21 cellular contexts compared by ENCODE assay signal in the genomic region with DNA sequence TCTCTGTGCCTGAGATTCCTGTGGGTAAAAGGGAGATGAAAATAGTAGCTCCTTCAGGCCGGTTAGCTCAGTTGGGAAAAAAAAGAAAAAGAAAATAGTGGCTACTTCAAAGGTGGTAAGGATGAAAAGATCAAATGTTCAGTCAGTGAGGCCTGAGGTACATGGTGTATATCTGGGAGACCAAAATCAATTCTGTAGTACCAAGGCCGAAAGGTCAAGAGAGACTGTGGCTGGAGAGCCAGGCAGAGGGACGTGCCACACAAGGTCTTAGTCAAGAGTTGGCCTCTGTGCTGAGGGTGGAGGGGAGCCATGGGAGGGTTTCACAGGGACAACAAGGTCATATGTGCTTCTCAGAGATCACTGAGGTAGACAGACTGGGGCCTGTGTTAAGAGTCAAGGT. TPM values are rescaled to one million over a fixed set of nuclear protein-coding genes. Genes with fewer than 3 reads are reported as not detected.
DNase-seq lines count a peak whose midpoint lies in the region; ATAC-seq and TF ChIP-seq lines count a peak whose summit lies in the region.
"Had no signal": no experiment of that assay in that cellular context is flagged by ENCODE, and none has a peak within 500 bp of the region (broad histone marks: within the 10 kb centered on the region; RNA-seq: fewer than 3 reads in every experiment).

No MANE protein-coding gene starts in this region.

- no peaks in the 10 kb centered on the region for H3K9me3 Mint-ChIP-seq in T-helper 1 cell treated with Interleukin-12 subunit alpha and Interleukin-12 subunit beta and Interleukin-4 antibody, amounts not matched to agents 30 μg/mL and 1 μg/mL, for 36 hours
- no peaks in the 10 kb centered on the region for H3K9me3 Mint-ChIP-seq in activated T-cell treated with anti-CD3 and anti-CD28 coated beads, Interleukin-2, amount 50 U/mL, for 24 hours
- H3K9me3 Mint-ChIP-seq in CD4-positive, CD25-positive, alpha-beta regulatory T cell: no peaks in the 10 kb centered on the region
- H3K9me3 Mint-ChIP-seq in neural crest cell: no peaks in the 10 kb centered on the region

- no peak overlapping the region for H3K4me3 ChIP-seq in CD4-positive, CD25-positive, alpha-beta regulatory T cell (ENCODE audit: low read depth, low read length)
- H3K4me3 ChIP-seq: GM23248 had no signal

- no peak for TF ChIP-seq CTCF in neural crest cell (conservative IDR thresholded peaks at IDR 0.05)

- ATAC-seq in CD4-positive, CD25-positive, alpha-beta regulatory T cell (ENCODE audit: low read depth in 2 of 2): no peak
- ATAC-seq in GM21526 (IDR thresholded peaks at IDR 0.05; ENCODE audit: low FRiP score, unreplicated experiment): no peak
- ATAC-seq: Panc1 had no signal

- H3K9me3 ChIP-seq in CD4-positive, CD25-positive, alpha-beta regulatory T cell (ENCODE audit: control insufficient read depth in 2 of 2, low read length in 2 of 2): no peaks in the 10 kb centered on the region

- peaks cover 23% of the 10 kb centered on the region for H3K4me1 ChIP-seq in CD4-positive, CD25-positive, alpha-beta regulatory T cell (ENCODE audit: control insufficient read depth, insufficient read depth, low read length, poor library complexity, severe bottlenecking)

- peaks cover 11% of the 10 kb centered on the region for H3K27me3 Mint-ChIP-seq in T-helper 1 cell treated with Interleukin-12 subunit alpha and Interleukin-12 subunit beta and Interleukin-4 antibody, amounts not matched to agents 30 μg/mL and 1 μg/mL, for 36 hours (ENCODE audit: low read depth)
- no peaks in the 10 kb centered on the region for H3K27me3 Mint-ChIP-seq in activated T-cell treated with anti-CD3 and anti-CD28 coated beads, Interleukin-2, amount 50 U/mL, for 24 hours
- H3K27me3 Mint-ChIP-seq in CD4-positive, CD25-positive, alpha-beta regulatory T cell: no peaks in the 10 kb centered on the region
- H3K27me3 Mint-ChIP-seq in neural crest cell (ENCODE audit: low read depth): peaks cover 8% of the 10 kb centered on the region

- no peaks in the 10 kb centered on the region for H3K27me3 ChIP-seq in CD4-positive, CD25-positive, alpha-beta regulatory T cell (ENCODE audit: control insufficient read depth, insufficient read depth, low read length)

- no peak overlapping the region for H3K4me3 Mint-ChIP-seq in T-helper 1 cell treated with Interleukin-12 subunit alpha and Interleukin-12 subunit beta and Interleukin-4 antibody, amounts not matched to agents 30 μg/mL and 1 μg/mL, for 36 hours
- H3K4me3 Mint-ChIP-seq in activated T-cell treated with anti-CD3 and anti-CD28 coated beads, Interleukin-2, amount 50 U/mL, for 24 hours: no peak overlapping the region
- peak overlapping the region in 2 of 4 donors; percentile 19 to 79 for H3K4me3 Mint-ChIP-seq in CD4-positive, CD25-positive, alpha-beta regulatory T cell
- H3K4me3 Mint-ChIP-seq in neural crest cell: peak overlapping the region; percentile 19
- H3K4me3 Mint-ChIP-seq: B cell had no signal

- no peaks in the 10 kb centered on the region for H3K36me3 Mint-ChIP-seq in T-helper 1 cell treated with Interleukin-12 subunit alpha and Interleukin-12 subunit beta and Interleukin-4 antibody, amounts not matched to agents 30 μg/mL and 1 μg/mL, for 36 hours (ENCODE audit: low read depth)
- no peaks in the 10 kb centered on the region for H3K36me3 Mint-ChIP-seq in activated T-cell treated with anti-CD3 and anti-CD28 coated beads, Interleukin-2, amount 50 U/mL, for 24 hours (ENCODE audit: low read depth)
- no peaks in the 10 kb centered on the region for H3K36me3 Mint-ChIP-seq in CD4-positive, CD25-positive, alpha-beta regulatory T cell
- no peaks in the 10 kb centered on the region for H3K36me3 Mint-ChIP-seq in neural crest cell (ENCODE audit: low read depth)

- peak overlapping the region; percentile 28 for H3K27ac Mint-ChIP-seq in T-helper 1 cell treated with Interleukin-12 subunit alpha and Interleukin-12 subunit beta and Interleukin-4 antibody, amounts not matched to agents 30 μg/mL and 1 μg/mL, for 36 hours
- H3K27ac Mint-ChIP-seq in activated T-cell treated with anti-CD3 and anti-CD28 coated beads, Interleukin-2, amount 50 U/mL, for 24 hours: peak overlapping the region; percentile 35
- H3K27ac Mint-ChIP-seq in CD4-positive, CD25-positive, alpha-beta regulatory T cell: peak overlapping the region in 2 of 3 donors; percentile 9 to 70
- H3K27ac Mint-ChIP-seq in neural crest cell (ENCODE audit: unreplicated experiment): no peak overlapping the region
- H3K27ac Mint-ChIP-seq: B cell had no signal

- H3K36me3 ChIP-seq in CD4-positive, CD25-positive, alpha-beta regulatory T cell (ENCODE audit: control insufficient read depth, insufficient read depth, low read length): no peaks in the 10 kb centered on the region

- no peak overlapping the region for H3K27ac ChIP-seq in CD4-positive, CD25-positive, alpha-beta regulatory T cell (ENCODE audit: insufficient read depth, low read length, poor library complexity, severe bottlenecking)
- H3K27ac ChIP-seq: 22Rv1, GM23248, HL-60, RWPE1 had no signal

- DNase-seq in T-helper 1 cell (no peak), neural crest cell (ENCODE audit: low read depth, low spot score) (no peak)
- DNase-seq in activated T-cell treated with anti-CD3 and anti-CD28 coated beads, Interleukin-2, amount 50 U/mL, for 24 hours: no peak
- no peak for DNase-seq in activated T-cell treated with anti-CD3 and anti-CD28 coated beads, Interleukin-2, amount 50 U/mL, for 1 hour
- DNase-seq in CD4-positive, CD25-positive, alpha-beta regulatory T cell: no peak
- DNase-seq in activated CD4-positive, alpha-beta T cell treated with anti-CD3 and anti-CD28 coated beads, Interleukin-2, amount 50 U/mL, for 4 hours: no peak
- DNase-seq: GM23248, NCI-H1048, NCI-H1694, NCI-H2081, NCI-H2227 treated with DMSO at 0.1 percent for 48 hours, NCI-H510A, SHP77 had no signal

- H3K4me1 Mint-ChIP-seq in T-helper 1 cell treated with Interleukin-12 subunit alpha and Interleukin-12 subunit beta and Interleukin-4 antibody, amounts not matched to agents 30 μg/mL and 1 μg/mL, for 36 hours (ENCODE audit: low read depth): peaks cover 36% of the 10 kb centered on the region
- H3K4me1 Mint-ChIP-seq in activated T-cell treated with anti-CD3 and anti-CD28 coated beads, Interleukin-2, amount 50 U/mL, for 24 hours (ENCODE audit: low read depth): peaks cover 20% of the 10 kb centered on the region
- H3K4me1 Mint-ChIP-seq in CD4-positive, CD25-positive, alpha-beta regulatory T cell: peaks cover 5 to 51% (median 23%) of the 10 kb centered on the region in 4 donors
- peaks cover 53% of the 10 kb centered on the region for H3K4me1 Mint-ChIP-seq in neural crest cell

RNA-seq across cellular contexts. Expression of a gene that starts 4.8 kb away (rescaled TPM):
- 170 TPM for total RNA-seq in CD4-positive, CD25-positive, alpha-beta regulatory T cell
- polyA plus RNA-seq in CD4-positive, CD25-positive, alpha-beta regulatory T cell: 10 to 100 TPM in 3 of 4 donors, 1 to 10 TPM in 1; 8.0 to 23.4 (median 15.9) TPM
- total RNA-seq in neural crest cell: 13.3 and 15.4 TPM in 2 replicates

RNA-seq across cellular contexts. Expression of a gene that starts 31.5 kb away (rescaled TPM):
- 3.4 TPM for total RNA-seq in CD4-positive, CD25-positive, alpha-beta regulatory T cell
- polyA plus RNA-seq in CD4-positive, CD25-positive, alpha-beta regulatory T cell: 1 to 10 TPM; 1.2 to 4.5 (median 3.3) TPM
- total RNA-seq in neural crest cell: 179 and 191 TPM in 2 replicates
- total RNA-seq: OCI-LY7 had no signal

Comparison
In these comparisons a context has a peak if more than half of its experiments do, and no peak if none do; other contexts are left out.
1. RNA of a gene that starts 4.8 kb away (total RNA-seq): 170 TPM in CD4-positive, CD25-positive, alpha-beta regulatory T cell (single experiment); 13.3 to 15.4 TPM in neural crest cell; every median in the first group is over 10 times any median in the second.
2. RNA of a gene that starts 31.5 kb away (total RNA-seq): 179 to 191 TPM in neural crest cell; 3.4 TPM in CD4-positive, CD25-positive, alpha-beta regulatory T cell (single experiment); every median in the first group is over 10 times any median in the second.